9 cellular contexts compared by ENCODE assay signal in genomic region chr6:117265425-117266266, GRCh38. TPM values are rescaled to one million over a fixed set of nuclear protein-coding genes. Genes with fewer than 3 reads are reported as not detected.
DNase-seq lines count a peak whose midpoint lies in the region; ATAC-seq and TF ChIP-seq lines count a peak whose summit lies in the region.
"Had no signal": no experiment of that assay in that cellular context is flagged by ENCODE, and none has a peak within 500 bp of the region (broad histone marks: within the 10 kb centered on the region; RNA-seq: fewer than 3 reads in every experiment).

Gene VGLL2, plus strand, starts transcription at chr6:117265558. Its CDS starts 206 bp downstream, at chr6:117265764.

- H3K36me3 Mint-ChIP-seq in natural killer cell, result peaks cover 9% of the 10 kb centered on the region

- H3K4me1 Mint-ChIP-seq in natural killer cell, result peaks cover 0 to 14% of the 10 kb centered on the region in 2 donors

- H3K9me3 ChIP-seq in ES-I3 (ENCODE audit: control insufficient read depth, insufficient read depth, low read length), result no peaks in the 10 kb centered on the region

- no peaks in the 10 kb centered on the region; the same call in 1 of the 2 replicates for H3K4me1 ChIP-seq in ES-I3 (ENCODE audit: insufficient read depth, low read length)

- TF ChIP-seq CTCF in natural killer cell (IDR thresholded peaks at IDR 0.05), result no peak

- peak within 1 kb of the TSS; percentile 58; the same call in 1 of the 2 replicates for H3K9ac ChIP-seq in ES-I3 (ENCODE audit: low read depth, low read length)

- DNase-seq in SW480 (ENCODE audit: low spot score) (peak; percentile 30), fibroblast of peridontal ligament (ENCODE audit: extremely low read depth) (peak; percentile 19), natural killer cell (no peak), NCI-H187 (lab: John Stamatoyannopoulos, UW) (no peak), epidermal melanocyte (ENCODE audit: insufficient read length, low spot score) (no peak)

- no peaks in the 10 kb centered on the region for H3K36me3 ChIP-seq in ES-I3 (ENCODE audit: insufficient read depth, low read length)

- ATAC-seq in HG02885 (IDR thresholded peaks at IDR 0.05; ENCODE audit: poor library complexity, unreplicated experiment), result peak; percentile 32
- no peak for ATAC-seq in natural killer cell
- no peak for ATAC-seq in HG02973 (IDR thresholded peaks at IDR 0.05; ENCODE audit: unreplicated experiment)

- intact Hi-C loops in natural killer cell (cut with micrococcal nuclease), result no loop called here

- H3K27ac Mint-ChIP-seq in natural killer cell, result no peak within 1 kb of the TSS

- H3K9me3 Mint-ChIP-seq in natural killer cell, result no peaks in the 10 kb centered on the region

- peaks cover 63 to 79% of the 10 kb centered on the region in 2 donors for H3K27me3 Mint-ChIP-seq in natural killer cell (ENCODE audit: low read depth in 2 of 2)

- H3K4me3 Mint-ChIP-seq in natural killer cell, result peak within 1 kb of the TSS; percentile 28

RNA-seq across cellular contexts. Expression of gene VGLL2, which starts in this region (rescaled TPM):
- not detected for total RNA-seq in natural killer cell
- total RNA-seq: T-helper 2 cell treated with Interferon-gamma antibody and Interleukin-4, amounts not matched to agents 100 ng/mL and 5 ng/mL, for 36 hours had no signal

Comparison
In these comparisons a context has a peak if more than half of its experiments do, and no peak if none do; other contexts are left out.
1. DNase-seq: peak in SW480 (single experiment) and fibroblast of peridontal ligament (single experiment); none in natural killer cell (single experiment), NCI-H187 (0 of 2) and epidermal melanocyte (single experiment).